11 cellular contexts compared by ENCODE assay signal in the genomic region with DNA sequence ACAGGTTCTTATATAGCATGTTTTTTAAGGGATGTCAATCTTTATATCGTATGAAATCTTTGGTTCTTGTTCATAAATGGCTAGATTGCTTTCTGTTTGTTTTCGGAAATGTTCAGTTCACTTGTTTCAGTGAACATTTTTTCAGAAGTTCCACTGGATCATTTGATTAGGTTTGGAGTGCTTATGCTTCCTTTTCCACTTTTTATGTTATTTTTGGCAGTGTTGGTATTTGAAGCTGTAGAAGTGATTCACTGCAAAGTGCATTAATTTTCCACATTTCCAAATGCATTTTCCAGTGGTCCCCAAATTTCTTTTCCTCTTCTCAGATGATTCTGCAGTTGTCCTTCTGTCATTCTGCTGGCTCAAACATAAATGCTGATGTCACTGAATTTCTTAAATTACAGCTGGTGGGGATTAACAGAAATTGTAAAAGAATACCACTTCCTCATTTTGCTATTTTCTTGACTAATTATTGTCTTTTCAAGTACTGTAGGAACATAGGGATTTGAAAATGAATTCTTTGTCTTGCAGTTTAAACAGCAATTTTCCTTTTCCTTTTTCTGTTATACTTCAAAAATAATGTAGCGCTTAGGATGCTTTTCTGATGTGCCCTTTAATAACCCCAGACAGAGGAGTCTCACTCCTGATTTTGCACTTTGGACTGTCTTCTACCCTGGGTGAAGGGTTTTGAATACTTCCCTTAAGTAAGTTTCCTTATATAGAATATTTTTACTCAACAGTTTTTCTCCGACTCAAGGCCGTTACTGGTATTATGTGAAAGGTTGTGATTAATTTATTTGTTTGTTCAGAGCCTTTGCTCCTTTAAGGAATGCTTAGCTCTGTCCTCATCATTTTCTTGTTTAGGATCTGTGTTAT. TPM values are rescaled to one million over a fixed set of nuclear protein-coding genes. Genes with fewer than 3 reads are reported as not detected.
A peak's percentile ranks its signal among the peaks of the same experiment; 100 is the strongest.
DNase-seq lines count a peak whose midpoint lies in the region; ATAC-seq and TF ChIP-seq lines count a peak whose summit lies in the region.
"Had no signal": no experiment of that assay in that cellular context is flagged by ENCODE, and none has a peak within 500 bp of the region (broad histone marks: within the 10 kb centered on the region; RNA-seq: fewer than 3 reads in every experiment).

No MANE protein-coding gene starts in this region.

- no peak overlapping the region for H2AFZ ChIP-seq in KMS-11 (ENCODE audit: low read depth)

- TF ChIP-seq POLR2A in prostate gland (IDR thresholded peaks at IDR 0.05) = no peak

- peak overlapping the region; percentile 79 for H3K4me2 ChIP-seq in KMS-11

- ATAC-seq in GM18508 (IDR thresholded peaks at IDR 0.05; ENCODE audit: insufficient read depth, unreplicated experiment) = peak; percentile 48
- no peak for ATAC-seq in GM21619 (IDR thresholded peaks at IDR 0.05; ENCODE audit: unreplicated experiment)
- ATAC-seq in HG03442 (IDR thresholded peaks at IDR 0.05; ENCODE audit: unreplicated experiment) = no peak
- ATAC-seq: stimulated activated naive CD8-positive, alpha-beta T cell treated with anti-CD3 and anti-CD28 coated beads, Interleukin-15, amount 100 ng/mL, for 72 hours had no signal

- TF ChIP-seq CTCF in KMS-11 (conservative IDR thresholded peaks at IDR 0.05; ENCODE audit: low read depth, low read length) (no peak), prostate gland (IDR thresholded peaks at IDR 0.05) (no peak)

- intact Hi-C loops in prostate gland (cut with DNase I) = no loop called here

- no peaks in the 10 kb centered on the region for H4K20me1 ChIP-seq in KMS-11 (ENCODE audit: insufficient read depth)

- H3K27me3 ChIP-seq in KMS-11 (ENCODE audit: insufficient read depth, low read depth) = no peaks in the 10 kb centered on the region
- H3K27me3 ChIP-seq in prostate gland (replicated peaks; ENCODE audit: insufficient read depth) = no peaks in the 10 kb centered on the region
- H3K27me3 ChIP-seq in MG63 = no peaks in the 10 kb centered on the region
- H3K27me3 ChIP-seq: SJCRH30 had no signal

- H3K27ac ChIP-seq in KMS-11 (peak overlapping the region; percentile 84), prostate gland (peak overlapping the region; percentile 55 to 67)
- H3K27ac ChIP-seq: SJCRH30 had no signal

- H3K79me2 ChIP-seq in KMS-11 (ENCODE audit: insufficient read depth, low read depth) = peaks cover 37% of the 10 kb centered on the region; the same call in 1 of the 2 replicates

- peak overlapping the region; percentile 52 for H3K9ac ChIP-seq in KMS-11

- peak overlapping the region; percentile 77 for H3K4me3 ChIP-seq in KMS-11 (IDR thresholded peaks at IDR 0.05; ENCODE audit: insufficient read depth, low read depth, low read length)
- H3K4me3 ChIP-seq in prostate gland = no peak overlapping the region
- H3K4me3 ChIP-seq in MG63 = no peak overlapping the region
- H3K4me3 ChIP-seq: SJCRH30 had no signal

- peak; percentile 73 for DNase-seq in dermis blood vessel endothelial cell
- no peak for DNase-seq in prostate gland (ENCODE audit: low spot score)
- no peak for DNase-seq in MG63
- DNase-seq in dedifferentiated amniotic fluid mesenchymal stem cell (ENCODE audit: extremely low spot score) = no peak
- DNase-seq: activated effector memory CD4-positive, alpha-beta T cell treated with anti-CD3 and anti-CD28 coated beads, Interleukin-2, amount 50 U/mL, for 16 hours; SJCRH30; stimulated activated naive CD8-positive, alpha-beta T cell treated with anti-CD3 and anti-CD28 coated beads, Interleukin-15, amount 100 ng/mL, for 72 hours had no signal

- H3K9me3 ChIP-seq in prostate gland (no peaks in the 10 kb centered on the region), MG63 (no peaks in the 10 kb centered on the region)
- H3K9me3 ChIP-seq: SJCRH30 had no signal

- WGBS in prostate gland = 67% methylated on average over 5 of the region's 5 CpGs

- H3K36me3 ChIP-seq in KMS-11 (ENCODE audit: insufficient read depth) (no peaks in the 10 kb centered on the region), prostate gland (no peaks in the 10 kb centered on the region), MG63 (no peaks in the 10 kb centered on the region)
- H3K36me3 ChIP-seq: SJCRH30 had no signal

- peaks cover 66% of the 10 kb centered on the region for H3K4me1 ChIP-seq in KMS-11 (ENCODE audit: low read depth, poor library complexity, severe bottlenecking)
- no peaks in the 10 kb centered on the region for H3K4me1 ChIP-seq in prostate gland (replicated peaks)

RNA-seq across cellular contexts. Expression of a gene that starts 24.9 kb away (rescaled TPM):
- total RNA-seq in dermis blood vessel endothelial cell (1.5 and 5.7 TPM in 2 replicates), prostate gland (10 to 100 TPM in 1 of 2 donors, 1 to 10 TPM in 1; 7.7 to 17.6 TPM)
- 4.7 and 9.0 TPM in 2 replicates for total RNA-seq in MG63 (2014; rRNA removed; shearing (Covaris generic); ENCODE audit: low replicate concordance)
